ENCODE assay signal across 12 cellular contexts in the genomic region with DNA sequence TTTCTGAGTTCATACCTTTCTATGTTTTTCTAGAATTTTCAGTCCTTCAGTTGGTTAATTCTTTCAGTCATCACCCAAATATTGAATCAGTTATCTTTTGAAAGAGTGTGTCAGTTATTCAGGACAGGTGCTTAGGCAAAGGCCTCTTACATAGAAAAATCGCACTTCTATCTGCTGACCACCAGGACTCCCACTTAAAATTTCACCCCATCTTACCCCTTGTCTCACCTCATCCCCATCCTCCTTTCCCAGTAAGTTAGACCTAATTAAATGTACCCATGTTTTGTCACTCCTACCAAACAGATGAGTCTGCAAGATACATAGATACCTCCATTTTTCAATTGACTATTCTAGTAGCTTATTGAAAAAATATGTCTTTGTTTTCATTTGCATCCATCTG.
"Had no signal": no experiment of that assay in that cellular context is flagged by ENCODE, and none has a peak within 500 bp of the region (broad histone marks: within the 10 kb centered on the region; RNA-seq: fewer than 3 reads in every experiment).

No MANE protein-coding gene starts in this region.

- ATAC-seq: stimulated activated effector memory CD8-positive, alpha-beta T cell treated with anti-CD3 and anti-CD28 coated beads, Interleukin-12 subunit alpha, Interleukin-12 subunit beta, amount 100 ng/mL, for 72 hours had no signal

- H3K4me3 ChIP-seq: thoracic aorta had no signal

- H3K36me3 ChIP-seq: thoracic aorta had no signal

- H3K27ac ChIP-seq: thoracic aorta had no signal

- DNase-seq: activated CD4-positive, alpha-beta T cell treated with anti-CD3 and anti-CD28 coated beads, Interleukin-2, amount 50 U/mL, for 1 hour; activated naive CD4-positive, alpha-beta T cell; activated naive CD8-positive, alpha-beta T cell treated with anti-CD3 and anti-CD28 coated beads, Interleukin-2, amount 10 ng/mL, durations not matched to agents 7 days and 5 days; activated T-cell treated with anti-CD3 and anti-CD28 coated beads for 4 hours; cortex of kidney; effector memory CD4-positive, alpha-beta T cell; hypothalamus; kidney glomerular epithelial cell; mesendoderm; stimulated activated CD4-positive, alpha-beta T cell treated with anti-CD3 and anti-CD28 coated beads, Interleukin-12 subunit alpha, Interleukin-12 subunit beta, amount 100 ng/mL, for 4 hours had no signal

- H3K9me3 ChIP-seq: thoracic aorta had no signal
